Comparison of ENCODE assay signal across 8 cellular contexts in the genomic region with DNA sequence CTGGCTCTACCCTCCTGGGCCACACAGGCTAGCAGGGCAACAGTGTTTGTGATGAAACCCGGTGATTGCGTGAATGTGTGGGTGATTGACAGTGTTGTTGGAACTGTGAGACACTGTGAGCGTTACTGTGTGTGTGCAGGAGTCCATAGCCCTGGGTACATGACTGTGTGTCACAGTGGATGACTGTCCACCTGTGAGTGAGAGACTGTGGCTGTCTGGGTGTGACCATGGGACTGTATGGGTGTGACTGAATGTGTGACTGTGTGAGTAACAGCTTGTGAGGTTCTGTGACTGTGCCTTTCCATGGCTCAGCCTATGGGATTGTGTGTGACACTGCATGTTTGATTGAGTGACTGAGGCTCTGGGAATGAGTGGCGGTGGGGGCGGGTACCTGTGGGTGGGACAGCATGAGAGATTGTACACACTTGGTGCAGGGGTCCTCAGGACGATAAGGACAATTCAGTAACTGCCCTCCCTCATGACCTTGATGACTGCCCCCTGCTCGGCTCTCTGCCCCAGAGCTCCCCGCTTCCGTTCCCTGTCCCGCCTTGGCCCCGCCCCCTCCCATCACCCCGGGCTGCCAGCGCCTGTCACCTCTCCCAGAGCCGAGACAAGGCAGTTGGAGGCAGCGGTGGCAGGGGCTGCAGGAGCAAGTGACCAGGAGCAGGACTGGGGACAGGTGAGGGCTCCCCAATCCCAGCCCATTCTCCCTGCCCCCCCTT. TPM values are rescaled to one million over a fixed set of nuclear protein-coding genes. Genes with fewer than 3 reads are reported as not detected.
DNase-seq lines count a peak whose midpoint lies in the region; ATAC-seq and TF ChIP-seq lines count a peak whose summit lies in the region.

A gene with protein sequence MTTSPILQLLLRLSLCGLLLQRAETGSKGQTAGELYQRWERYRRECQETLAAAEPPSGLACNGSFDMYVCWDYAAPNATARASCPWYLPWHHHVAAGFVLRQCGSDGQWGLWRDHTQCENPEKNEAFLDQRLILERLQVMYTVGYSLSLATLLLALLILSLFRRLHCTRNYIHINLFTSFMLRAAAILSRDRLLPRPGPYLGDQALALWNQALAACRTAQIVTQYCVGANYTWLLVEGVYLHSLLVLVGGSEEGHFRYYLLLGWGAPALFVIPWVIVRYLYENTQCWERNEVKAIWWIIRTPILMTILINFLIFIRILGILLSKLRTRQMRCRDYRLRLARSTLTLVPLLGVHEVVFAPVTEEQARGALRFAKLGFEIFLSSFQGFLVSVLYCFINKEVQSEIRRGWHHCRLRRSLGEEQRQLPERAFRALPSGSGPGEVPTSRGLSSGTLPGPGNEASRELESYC (plus strand): TSS at position 602 of the 722 bp plus-strand sequence. CDS start 1,300 bp downstream, outside the sequence.

- H3K27me3 ChIP-seq in muscle layer of duodenum (ENCODE audit: low read depth, low read length) = peaks cover 33% of the 10 kb centered on the region
- peaks cover 25 to 46% (median 39%) of the 10 kb centered on the region in 5 donors for H3K27me3 ChIP-seq in subcutaneous abdominal adipose tissue (ENCODE audit: control insufficient read depth in 5 of 5, insufficient read depth in 4 of 5, low read length in 5 of 5)

- H3K9ac ChIP-seq in subcutaneous abdominal adipose tissue (ENCODE audit: low read length in 5 of 5) = peak within 1 kb of the TSS in 2 of 5 donors; percentile 8 to 67

- H3K4me3 Mint-ChIP-seq in activated CD4-positive, alpha-beta T cell treated with anti-CD3 and anti-CD28 coated beads, Interleukin-2, amount 10 ng/mL, durations not matched to agents 24 days and 14 days = peak within 1 kb of the TSS; percentile 94

- H3K27me3 Mint-ChIP-seq in activated CD4-positive, alpha-beta T cell treated with anti-CD3 and anti-CD28 coated beads, Interleukin-2, amount 10 ng/mL, durations not matched to agents 24 days and 14 days = peaks cover 9% of the 10 kb centered on the region

- H3K27ac ChIP-seq in muscle layer of duodenum (ENCODE audit: low read length) = no peak within 1 kb of the TSS
- H3K27ac ChIP-seq in subcutaneous abdominal adipose tissue (ENCODE audit: low read depth, low read length) = peak within 1 kb of the TSS; percentile 29

- peaks cover 27% of the 10 kb centered on the region for H3K4me1 Mint-ChIP-seq in activated CD4-positive, alpha-beta T cell treated with anti-CD3 and anti-CD28 coated beads, Interleukin-2, amount 10 ng/mL, durations not matched to agents 24 days and 14 days

- H3K9me3 ChIP-seq in muscle layer of duodenum (ENCODE audit: control insufficient read depth in 1 of 2, low read length in 2 of 2) (no peaks in the 10 kb centered on the region), subcutaneous abdominal adipose tissue (ENCODE audit: control insufficient read depth in 5 of 5, low read length in 5 of 5) (no peaks in the 10 kb centered on the region)

- ATAC-seq in GM18505 (IDR thresholded peaks at IDR 0.05; ENCODE audit: unreplicated experiment) (no peak), GM21528 (IDR thresholded peaks at IDR 0.05; ENCODE audit: low FRiP score, unreplicated experiment) (no peak), GM18870 (IDR thresholded peaks at IDR 0.05; ENCODE audit: unreplicated experiment) (no peak)

- no peaks in the 10 kb centered on the region for H3K9me3 Mint-ChIP-seq in activated CD4-positive, alpha-beta T cell treated with anti-CD3 and anti-CD28 coated beads, Interleukin-2, amount 10 ng/mL, durations not matched to agents 24 days and 14 days

- H3K4me3 ChIP-seq in muscle layer of duodenum (ENCODE audit: low read depth in 1 of 2, low read length in 2 of 2) (peak within 1 kb of the TSS; percentile 52 to 53), subcutaneous abdominal adipose tissue (ENCODE audit: low read depth in 1 of 5, low read length in 5 of 5) (peak within 1 kb of the TSS; percentile 37 to 69 (median 62))

- H3K27ac Mint-ChIP-seq in activated CD4-positive, alpha-beta T cell treated with anti-CD3 and anti-CD28 coated beads, Interleukin-2, amount 10 ng/mL, durations not matched to agents 24 days and 14 days = peak within 1 kb of the TSS; percentile 83

- intact Hi-C loops in activated CD4-positive, alpha-beta T cell treated with anti-CD3 and anti-CD28 coated beads, Interleukin-2, amount 10 ng/mL, durations not matched to agents 24 days and 14 days (cut with micrococcal nuclease) = loop anchor here (2.0 kb wide), 2 partner anchors 25 kb away; a partner anchor contains a TSS

- peak; percentile 73 for TF ChIP-seq POLR2A in GM18505 (IDR thresholded peaks at IDR 0.05; ENCODE audit: borderline replicate concordance, extremely low read depth, insufficient read depth, insufficient read length)

- no peaks in the 10 kb centered on the region for H3K36me3 ChIP-seq in muscle layer of duodenum (ENCODE audit: control insufficient read depth in 1 of 2, insufficient read depth in 2 of 2, low read length in 2 of 2)
- no peaks in the 10 kb centered on the region for H3K36me3 ChIP-seq in subcutaneous abdominal adipose tissue (ENCODE audit: control insufficient read depth in 5 of 5, insufficient read depth in 5 of 5, low read length in 5 of 5)

- H3K4me1 ChIP-seq in muscle layer of duodenum (ENCODE audit: control insufficient read depth in 1 of 2, insufficient read depth in 2 of 2, low read length in 2 of 2) = peaks cover 7 to 25% of the 10 kb centered on the region in 2 donors
- H3K4me1 ChIP-seq in subcutaneous abdominal adipose tissue (ENCODE audit: control insufficient read depth in 5 of 5, insufficient read depth in 5 of 5, low read length in 5 of 5) = peaks cover 6 to 46% (median 36%) of the 10 kb centered on the region in 5 donors

- peaks cover 2% of the 10 kb centered on the region for H3K36me3 Mint-ChIP-seq in activated CD4-positive, alpha-beta T cell treated with anti-CD3 and anti-CD28 coated beads, Interleukin-2, amount 10 ng/mL, durations not matched to agents 24 days and 14 days (ENCODE audit: low read depth)

- DNase-seq in NCI-H1694 treated with DMSO at 0.1 percent for 48 hours (lab: John Stamatoyannopoulos, UW) = peak; percentile 60
- DNase-seq in activated CD4-positive, alpha-beta T cell treated with anti-CD3 and anti-CD28 coated beads, Interleukin-2, amount 10 ng/mL, durations not matched to agents 24 days and 14 days = peak; percentile 84
- DNase-seq in effector CD8-positive, alpha-beta T cell (lab: John Stamatoyannopoulos, UW) = peak; percentile 44

RNA-seq across cellular contexts. Expression of the gene that starts here (rescaled TPM):
- 4.2 and 5.8 TPM in 2 replicates for total RNA-seq in activated CD4-positive, alpha-beta T cell treated with anti-CD3 and anti-CD28 coated beads, Interleukin-2, amount 10 ng/mL, durations not matched to agents 24 days and 14 days
